27 cellular contexts compared by ENCODE assay signal in genomic region chr1:89898695-89899470, GRCh38.
"Had no signal": no experiment of that assay in that cellular context is flagged by ENCODE, and none has a peak within 500 bp of the region (broad histone marks: within the 10 kb centered on the region; RNA-seq: fewer than 3 reads in every experiment).

No MANE protein-coding gene starts in this region.

- H3K36me3 Mint-ChIP-seq: naive B cell had no signal

- H3K27ac Mint-ChIP-seq: activated CD4-positive, alpha-beta memory T cell treated with anti-CD3 and anti-CD28 coated beads, Interleukin-2, amount 10 ng/mL, durations not matched to agents 7 days and 5 days; activated CD4-positive, alpha-beta T cell treated with anti-CD3 and anti-CD28 coated beads, Interleukin-2, amount 10 ng/mL, durations not matched to agents 24 days and 14 days; activated naive CD4-positive, alpha-beta T cell treated with anti-CD3 and anti-CD28 coated beads for 36 hours; activated naive CD8-positive, alpha-beta T cell treated with anti-CD3 and anti-CD28 coated beads, Interleukin-2, amount 10 ng/mL, durations not matched to agents 7 days and 5 days; activated T-cell treated with anti-CD3 and anti-CD28 coated beads, Interleukin-2, amount 50 U/mL, for 72 hours; stimulated activated memory B cell treated with anti-CD40 and anti-IgM and Interleukin-4, amounts not matched to agents 10 μg/mL and 1 μg/mL and 100 μg/mL, for 72 hours had no signal

- H3K4me3 Mint-ChIP-seq: activated CD4-positive, alpha-beta memory T cell treated with anti-CD3 and anti-CD28 coated beads, Interleukin-2, amount 10 ng/mL, durations not matched to agents 7 days and 5 days; activated CD4-positive, alpha-beta T cell treated with anti-CD3 and anti-CD28 coated beads, Interleukin-2, amount 10 ng/mL, durations not matched to agents 24 days and 14 days; activated naive CD4-positive, alpha-beta T cell treated with anti-CD3 and anti-CD28 coated beads for 36 hours; activated naive CD8-positive, alpha-beta T cell treated with anti-CD3 and anti-CD28 coated beads, Interleukin-2, amount 10 ng/mL, durations not matched to agents 7 days and 5 days; activated T-cell treated with anti-CD3 and anti-CD28 coated beads, Interleukin-2, amount 50 U/mL, for 72 hours; central memory CD8-positive, alpha-beta T cell; naive B cell; neural progenitor cell; stimulated activated memory B cell treated with anti-CD40 and anti-IgM and Interleukin-4, amounts not matched to agents 10 μg/mL and 1 μg/mL and 100 μg/mL, for 72 hours had no signal

- H3K9ac ChIP-seq: neural progenitor cell had no signal

- ATAC-seq: activated T-cell treated with anti-CD3 and anti-CD28 coated beads, Interleukin-2, amount 50 U/mL, for 72 hours; gastrocnemius medialis; sciatic nerve; stimulated activated memory B cell treated with anti-CD40 and anti-IgM and Interleukin-4, amounts not matched to agents 10 μg/mL and 1 μg/mL and 100 μg/mL, for 72 hours had no signal

- H2AFZ ChIP-seq: neural progenitor cell had no signal

- H3K27ac ChIP-seq: breast epithelium, coronary artery, esophagus squamous epithelium, lower lobe of right lung, neural progenitor cell, stomach, suprapubic skin, transverse colon, uterus had no signal

- H3K9me3 Mint-ChIP-seq: activated CD4-positive, alpha-beta memory T cell treated with anti-CD3 and anti-CD28 coated beads, Interleukin-2, amount 10 ng/mL, durations not matched to agents 7 days and 5 days; activated CD4-positive, alpha-beta T cell treated with anti-CD3 and anti-CD28 coated beads, Interleukin-2, amount 10 ng/mL, durations not matched to agents 24 days and 14 days; activated naive CD4-positive, alpha-beta T cell treated with anti-CD3 and anti-CD28 coated beads for 36 hours; activated naive CD8-positive, alpha-beta T cell treated with anti-CD3 and anti-CD28 coated beads, Interleukin-2, amount 10 ng/mL, durations not matched to agents 7 days and 5 days; activated T-cell treated with anti-CD3 and anti-CD28 coated beads, Interleukin-2, amount 50 U/mL, for 72 hours; central memory CD8-positive, alpha-beta T cell; naive B cell; neural progenitor cell; stimulated activated memory B cell treated with anti-CD40 and anti-IgM and Interleukin-4, amounts not matched to agents 10 μg/mL and 1 μg/mL and 100 μg/mL, for 72 hours had no signal

- DNase-seq: activated CD4-positive, alpha-beta memory T cell treated with anti-CD3 and anti-CD28 coated beads, Interleukin-2, amount 10 ng/mL, durations not matched to agents 7 days and 5 days; activated CD4-positive, alpha-beta T cell treated with anti-CD3 and anti-CD28 coated beads, Interleukin-2, amount 10 ng/mL, durations not matched to agents 24 days and 14 days; activated effector memory CD4-positive, alpha-beta T cell treated with Interleukin-2 at 50 U/mL for 16 hours; activated naive CD4-positive, alpha-beta T cell treated with anti-CD3 and anti-CD28 coated beads for 36 hours; activated naive CD8-positive, alpha-beta T cell treated with anti-CD3 and anti-CD28 coated beads, Interleukin-2, amount 10 ng/mL, durations not matched to agents 7 days and 5 days; activated T-cell treated with anti-CD3 and anti-CD28 coated beads, Interleukin-2, amount 50 U/mL, for 72 hours; amniotic stem cell; esophagus squamous epithelium; gastrocnemius medialis; hypothalamus; lower lobe of right lung; naive B cell; posterior cingulate gyrus; small intestine; stimulated activated CD4-positive, alpha-beta T cell treated with anti-CD3 and anti-CD28 coated beads, Interleukin-2, amount 100 ng/mL, for 24 hours; stomach; T-helper 9 cell; transverse colon; uterus had no signal

- H3K4me3 ChIP-seq: breast epithelium, coronary artery, esophagus squamous epithelium, gastrocnemius medialis, lower lobe of right lung, neural progenitor cell, stomach, suprapubic skin, transverse colon, uterus had no signal

- H3K9me3 ChIP-seq: breast epithelium, esophagus squamous epithelium, gastrocnemius medialis, lower lobe of right lung, stomach, suprapubic skin, transverse colon, uterus had no signal

- H3K36me3 ChIP-seq: breast epithelium, gastrocnemius medialis, lower lobe of right lung, neural progenitor cell, stomach, suprapubic skin, transverse colon, uterus had no signal

- FAIRE-seq: islet of Langerhans, small intestine had no signal

- H3K4me2 ChIP-seq: neural progenitor cell had no signal

- H3K4me1 ChIP-seq: breast epithelium, suprapubic skin, uterus had no signal

- H3K27me3 ChIP-seq: breast epithelium, esophagus squamous epithelium, gastrocnemius medialis, neural progenitor cell, stomach, suprapubic skin, transverse colon, uterus had no signal

- H3K27me3 Mint-ChIP-seq: activated CD4-positive, alpha-beta memory T cell treated with anti-CD3 and anti-CD28 coated beads, Interleukin-2, amount 10 ng/mL, durations not matched to agents 7 days and 5 days; activated CD4-positive, alpha-beta T cell treated with anti-CD3 and anti-CD28 coated beads, Interleukin-2, amount 10 ng/mL, durations not matched to agents 24 days and 14 days; activated naive CD8-positive, alpha-beta T cell treated with anti-CD3 and anti-CD28 coated beads, Interleukin-2, amount 10 ng/mL, durations not matched to agents 7 days and 5 days; central memory CD8-positive, alpha-beta T cell; naive B cell; stimulated activated memory B cell treated with anti-CD40 and anti-IgM and Interleukin-4, amounts not matched to agents 10 μg/mL and 1 μg/mL and 100 μg/mL, for 72 hours had no signal
